18 cellular contexts compared by ENCODE assay signal in the genomic region with DNA sequence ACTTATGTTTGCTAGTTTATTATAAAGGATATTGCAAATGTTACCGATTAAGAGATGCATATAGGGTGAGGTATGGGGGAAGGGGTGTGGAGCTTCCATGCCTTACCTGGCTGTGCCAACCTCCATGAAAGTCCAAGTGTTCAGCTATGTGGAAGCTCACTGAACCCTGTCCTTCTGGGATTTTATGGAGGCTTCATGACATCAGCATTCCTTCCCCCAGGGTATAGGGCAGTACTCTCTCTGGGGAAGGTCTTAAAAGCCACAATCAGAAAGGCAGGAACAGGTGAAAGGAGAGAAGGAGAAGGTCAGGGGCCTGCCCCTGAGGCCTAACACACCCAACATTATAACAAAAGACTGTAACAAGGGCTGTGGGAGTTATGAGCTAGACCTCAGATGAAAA.
"Had no signal": no experiment of that assay in that cellular context is flagged by ENCODE, and none has a peak within 500 bp of the region (broad histone marks: within the 10 kb centered on the region; RNA-seq: fewer than 3 reads in every experiment).

No MANE protein-coding gene starts in this region.

- H3K27me3 Mint-ChIP-seq: activated naive CD8-positive, alpha-beta T cell; progenitor cell of endocrine pancreas; stimulated activated naive B cell treated with anti-CD40 and anti-IgM and Interleukin-4, amounts not matched to agents 10 μg/mL and 1 μg/mL and 100 μg/mL, for 72 hours had no signal

- H3K36me3 ChIP-seq: heart right ventricle, right lobe of liver, upper lobe of right lung had no signal

- H3K36me3 Mint-ChIP-seq: activated naive CD8-positive, alpha-beta T cell; naive thymus-derived CD4-positive, alpha-beta T cell; stimulated activated naive B cell treated with anti-CD40 and anti-IgM and Interleukin-4, amounts not matched to agents 10 μg/mL and 1 μg/mL and 100 μg/mL, for 72 hours had no signal

- FAIRE-seq: colon, kidney had no signal

- H3K27ac ChIP-seq: right lobe of liver, upper lobe of right lung had no signal

- H3K27ac Mint-ChIP-seq: activated naive CD8-positive, alpha-beta T cell; progenitor cell of endocrine pancreas had no signal

- H3K9me3 ChIP-seq: right lobe of liver, upper lobe of right lung had no signal

- ATAC-seq: heart right ventricle; naive thymus-derived CD4-positive, alpha-beta T cell; right lobe of liver; stimulated activated naive B cell treated with anti-CD40 and anti-IgM and Interleukin-4, amounts not matched to agents 10 μg/mL and 1 μg/mL and 100 μg/mL, for 72 hours; upper lobe of right lung had no signal

- H3K27me3 ChIP-seq: heart right ventricle, right lobe of liver, upper lobe of right lung had no signal

- H3K4me1 ChIP-seq: upper lobe of right lung had no signal

- DNase-seq: activated CD4-positive, alpha-beta T cell treated with anti-CD3 and anti-CD28 coated beads, Interleukin-2, amount 50 U/mL, for 4 hours; activated CD4-positive, CD25-positive, alpha-beta regulatory T cell treated with anti-CD3 and anti-CD28 coated beads, Interleukin-2, amount 50 U/mL, for 72 hours; activated effector memory CD4-positive, alpha-beta T cell treated with Interleukin-2 at 50 U/mL for 16 hours; activated T-cell treated with anti-CD3 and anti-CD28 coated beads, Interleukin-2, amount 50 U/mL, for 1 hour; foreskin melanocyte; heart right ventricle; kidney; naive thymus-derived CD4-positive, alpha-beta T cell; nucleus accumbens; right lobe of liver; stimulated activated CD4-positive, alpha-beta T cell treated with anti-CD3 and anti-CD28 coated beads, Interleukin-2, amount 100 ng/mL, for 24 hours; stimulated activated naive B cell treated with anti-CD40 and anti-IgM and Interleukin-4, amounts not matched to agents 10 μg/mL and 1 μg/mL and 100 μg/mL, for 72 hours; substantia nigra; SW 1271; upper lobe of right lung had no signal

- H3K4me3 ChIP-seq: heart right ventricle, right lobe of liver, upper lobe of right lung had no signal

- H3K4me3 Mint-ChIP-seq: activated naive CD8-positive, alpha-beta T cell; naive thymus-derived CD4-positive, alpha-beta T cell; stimulated activated naive B cell treated with anti-CD40 and anti-IgM and Interleukin-4, amounts not matched to agents 10 μg/mL and 1 μg/mL and 100 μg/mL, for 72 hours had no signal
